Comparison of ENCODE assay signal across 8 cellular contexts in the genomic region with DNA sequence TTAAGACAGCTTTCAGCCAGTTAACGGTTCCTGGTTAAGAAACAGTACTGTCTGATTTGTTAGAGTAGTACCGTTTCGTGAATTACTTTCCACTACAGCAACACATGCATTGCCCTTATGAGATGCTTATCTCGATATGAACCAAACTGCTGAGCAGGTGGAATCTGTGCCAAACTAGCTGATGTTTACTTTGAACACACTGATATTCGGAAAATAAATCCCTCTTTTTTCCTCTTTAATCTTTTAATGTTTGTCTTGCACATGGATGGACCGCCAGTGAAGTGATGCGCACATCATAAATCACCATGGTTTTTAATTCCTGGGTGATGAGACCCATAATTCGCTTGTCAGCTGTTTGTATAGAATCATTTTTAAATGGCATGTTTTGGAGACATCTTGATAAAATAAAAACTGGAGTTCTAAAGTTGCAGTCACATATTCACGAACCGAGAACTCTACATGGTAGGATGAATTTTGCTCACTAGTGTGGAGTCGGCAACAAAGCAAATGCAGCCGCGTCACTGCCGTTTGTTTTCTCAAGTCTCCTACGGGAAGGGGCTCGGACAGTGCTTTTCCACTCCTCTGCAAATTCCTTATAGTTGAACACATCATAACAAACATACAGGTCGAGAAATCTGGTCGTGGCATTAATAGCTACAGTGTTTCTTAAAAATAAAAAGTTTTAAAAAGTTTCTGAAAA. TPM values are rescaled to one million over a fixed set of nuclear protein-coding genes. Genes with fewer than 3 reads are reported as not detected.
DNase-seq lines count a peak whose midpoint lies in the region; ATAC-seq and TF ChIP-seq lines count a peak whose summit lies in the region.

No MANE protein-coding gene starts in this region.

- peaks cover 60% of the 10 kb centered on the region for H3K27me3 Mint-ChIP-seq in type B pancreatic cell

- no peak for ATAC-seq in Right ventricle myocardium superior (ENCODE audit: poor library complexity)
- no peak for ATAC-seq in HG03159 (IDR thresholded peaks at IDR 0.05; ENCODE audit: unreplicated experiment)

- no peaks in the 10 kb centered on the region for H3K36me3 Mint-ChIP-seq in type B pancreatic cell

- H3K4me3 Mint-ChIP-seq in type B pancreatic cell: peak overlapping the region; percentile 90

- no peak overlapping the region for H3K27ac Mint-ChIP-seq in type B pancreatic cell

- no peak overlapping the region for H3K9ac ChIP-seq in SK-N-MC (ENCODE audit: insufficient read length)

- DNase-seq in left ventricle myocardium inferior (no peak), Right ventricle myocardium superior (no peak), SK-N-MC (ENCODE audit: low read depth, low spot score) (no peak), fibroblast of mammary gland (ENCODE audit: low read depth) (peak; percentile 22), type B pancreatic cell (ENCODE audit: extremely low spot score, unreplicated experiment) (no peak), GM03348 (ENCODE audit: low spot score) (no peak), nucleus accumbens (lab: John Stamatoyannopoulos, UW) (no peak)

- no peak for TF ChIP-seq CTCF in left ventricle myocardium inferior (IDR thresholded peaks at IDR 0.05; ENCODE audit: borderline replicate concordance)
- TF ChIP-seq CTCF in fibroblast of mammary gland (conservative IDR thresholded peaks at IDR 0.05; ENCODE audit: control insufficient read depth, insufficient read depth, low read depth, low read length): no peak
- TF ChIP-seq CTCF in type B pancreatic cell (conservative IDR thresholded peaks at IDR 0.05): no peak

- peaks cover 97% of the 10 kb centered on the region for H3K27me3 ChIP-seq in left ventricle myocardium inferior (ENCODE audit: low read depth)

- H3K27ac ChIP-seq in left ventricle myocardium inferior (replicated peaks) (peak overlapping the region; percentile 82), SK-N-MC (no peak overlapping the region)

- H3K9me3 ChIP-seq in left ventricle myocardium inferior (replicated peaks) (no peaks in the 10 kb centered on the region), SK-N-MC (ENCODE audit: low read depth, low read length) (no peaks in the 10 kb centered on the region)

- H3K4me3 ChIP-seq in left ventricle myocardium inferior (peak overlapping the region; percentile 74), SK-N-MC (peak overlapping the region; percentile 84), fibroblast of mammary gland (ENCODE audit: control insufficient read depth, low read depth, low read length) (peak overlapping the region; percentile 53)

- H3K4me1 ChIP-seq in left ventricle myocardium inferior: peaks cover 28% of the 10 kb centered on the region

- intact Hi-C loops in left ventricle myocardium inferior (cut with micrococcal nuclease): loop anchor here (10.0 kb wide), 1 partner anchor 125 kb away; no protein-coding TSS in a partner anchor
- intact Hi-C loops in Right ventricle myocardium superior (cut with DNase I): loop anchor here (5.0 to 10.0 kb wide), 3 partner anchors 32 to 125 kb away; no protein-coding TSS in a partner anchor

- no peaks in the 10 kb centered on the region for H3K9me3 Mint-ChIP-seq in type B pancreatic cell

- H3K36me3 ChIP-seq in left ventricle myocardium inferior: no peaks in the 10 kb centered on the region
- H3K36me3 ChIP-seq in SK-N-MC (ENCODE audit: insufficient read depth, low read length): no peaks in the 10 kb centered on the region

- peaks cover 14% of the 10 kb centered on the region for H3K4me1 Mint-ChIP-seq in type B pancreatic cell (ENCODE audit: unreplicated experiment)

RNA-seq across cellular contexts. Expression of a gene that starts 1.1 kb away (rescaled TPM):
- 17.6 TPM for total RNA-seq in left ventricle myocardium inferior
- 13.9 TPM for total RNA-seq in Right ventricle myocardium superior
- total RNA-seq in type B pancreatic cell (ENCODE audit: low replicate concordance): 0.31 and 0.60 TPM in 2 replicates

RNA-seq across cellular contexts. Expression of a gene that starts 32.9 kb away (rescaled TPM):
- not detected for total RNA-seq in left ventricle myocardium inferior
- 0.38 TPM for total RNA-seq in Right ventricle myocardium superior
- total RNA-seq in type B pancreatic cell (ENCODE audit: low replicate concordance): 14.3 and 17.0 TPM in 2 replicates

Comparison
In these comparisons a context has a peak if more than half of its experiments do, and no peak if none do; other contexts are left out.
1. RNA of a gene that starts 32.9 kb away (total RNA-seq): 14.3 to 17.0 TPM in type B pancreatic cell; 0.38 TPM in Right ventricle myocardium superior (single experiment) and not detected in left ventricle myocardium inferior (single experiment); every median in the first group is over 10 times any median in the second.
2. Peak in every context shown above with its lines, with median percentiles within 50 percentile points of each other: H3K4me3 ChIP-seq.